ENCODE assay signal across 1 cellular context in the genomic region with DNA sequence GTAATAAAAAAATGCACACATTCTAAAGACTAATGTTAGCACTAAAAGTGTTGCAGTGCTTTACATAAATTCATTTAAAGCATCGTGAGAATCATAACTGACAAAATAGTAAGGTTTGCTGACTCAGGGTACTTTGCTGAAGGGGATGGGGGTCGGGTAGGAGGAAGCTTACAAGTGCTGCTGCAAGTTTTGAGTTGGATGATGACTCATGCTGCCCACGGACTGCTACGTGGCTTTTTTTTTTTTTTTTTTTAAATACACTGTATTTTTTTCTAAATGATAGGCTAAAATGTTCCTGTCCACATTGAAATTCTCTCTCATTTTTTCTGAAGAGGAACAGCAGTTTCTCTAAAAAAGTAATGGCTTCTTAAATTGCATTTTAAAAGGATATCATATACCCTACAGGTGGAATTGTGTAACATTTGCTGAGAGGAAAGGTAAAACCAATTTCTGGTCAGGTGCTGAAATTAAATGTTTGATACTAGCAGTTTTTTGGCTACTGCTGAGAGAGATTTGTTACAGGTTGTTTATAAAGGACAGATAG.
TF ChIP-seq lines count a peak whose summit lies in the region.

No MANE protein-coding gene starts in this region.

TF ChIP-seq in K562, 482 proteins besides CTCF, POLR2A, EP300 and RAD21 (continued from another document and continues in another):
- TF ChIP-seq, protein P1, sequence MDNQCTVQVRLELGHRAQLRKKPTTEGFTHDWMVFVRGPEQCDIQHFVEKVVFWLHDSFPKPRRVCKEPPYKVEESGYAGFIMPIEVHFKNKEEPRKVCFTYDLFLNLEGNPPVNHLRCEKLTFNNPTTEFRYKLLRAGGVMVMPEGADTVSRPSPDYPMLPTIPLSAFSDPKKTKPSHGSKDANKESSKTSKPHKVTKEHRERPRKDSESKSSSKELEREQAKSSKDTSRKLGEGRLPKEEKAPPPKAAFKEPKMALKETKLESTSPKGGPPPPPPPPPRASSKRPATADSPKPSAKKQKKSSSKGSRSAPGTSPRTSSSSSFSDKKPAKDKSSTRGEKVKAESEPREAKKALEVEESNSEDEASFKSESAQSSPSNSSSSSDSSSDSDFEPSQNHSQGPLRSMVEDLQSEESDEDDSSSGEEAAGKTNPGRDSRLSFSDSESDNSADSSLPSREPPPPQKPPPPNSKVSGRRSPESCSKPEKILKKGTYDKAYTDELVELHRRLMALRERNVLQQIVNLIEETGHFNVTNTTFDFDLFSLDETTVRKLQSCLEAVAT (IDR thresholded peaks at IDR 0.05) = peak in 1 of 2 experiments; percentile 77; a peak in 3 of 4 replicates
- TF ChIP-seq SMARCC2 (IDR thresholded peaks at IDR 0.05; ENCODE audit: low read depth) = peak; percentile 85
- TF ChIP-seq PTRF (tag; IDR thresholded peaks at IDR 0.05) = no peak
- peak; percentile 77 for TF ChIP-seq ARID1B (IDR thresholded peaks at IDR 0.05)
- TF ChIP-seq, protein P2, sequence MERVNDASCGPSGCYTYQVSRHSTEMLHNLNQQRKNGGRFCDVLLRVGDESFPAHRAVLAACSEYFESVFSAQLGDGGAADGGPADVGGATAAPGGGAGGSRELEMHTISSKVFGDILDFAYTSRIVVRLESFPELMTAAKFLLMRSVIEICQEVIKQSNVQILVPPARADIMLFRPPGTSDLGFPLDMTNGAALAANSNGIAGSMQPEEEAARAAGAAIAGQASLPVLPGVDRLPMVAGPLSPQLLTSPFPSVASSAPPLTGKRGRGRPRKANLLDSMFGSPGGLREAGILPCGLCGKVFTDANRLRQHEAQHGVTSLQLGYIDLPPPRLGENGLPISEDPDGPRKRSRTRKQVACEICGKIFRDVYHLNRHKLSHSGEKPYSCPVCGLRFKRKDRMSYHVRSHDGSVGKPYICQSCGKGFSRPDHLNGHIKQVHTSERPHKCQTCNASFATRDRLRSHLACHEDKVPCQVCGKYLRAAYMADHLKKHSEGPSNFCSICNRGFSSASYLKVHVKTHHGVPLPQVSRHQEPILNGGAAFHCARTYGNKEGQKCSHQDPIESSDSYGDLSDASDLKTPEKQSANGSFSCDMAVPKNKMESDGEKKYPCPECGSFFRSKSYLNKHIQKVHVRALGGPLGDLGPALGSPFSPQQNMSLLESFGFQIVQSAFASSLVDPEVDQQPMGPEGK (CRISPR knock-in tag; IDR thresholded peaks at IDR 0.05; ENCODE audit: borderline replicate concordance) = no peak
- TF ChIP-seq, protein P3, sequence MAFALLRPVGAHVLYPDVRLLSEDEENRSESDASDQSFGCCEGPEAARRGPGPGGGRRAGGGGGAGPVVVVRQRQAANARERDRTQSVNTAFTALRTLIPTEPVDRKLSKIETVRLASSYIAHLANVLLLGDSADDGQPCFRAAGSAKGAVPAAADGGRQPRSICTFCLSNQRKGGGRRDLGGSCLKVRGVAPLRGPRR (CRISPR knock-in tag; IDR thresholded peaks at IDR 0.05) = no peak
- TF ChIP-seq, protein P4, sequence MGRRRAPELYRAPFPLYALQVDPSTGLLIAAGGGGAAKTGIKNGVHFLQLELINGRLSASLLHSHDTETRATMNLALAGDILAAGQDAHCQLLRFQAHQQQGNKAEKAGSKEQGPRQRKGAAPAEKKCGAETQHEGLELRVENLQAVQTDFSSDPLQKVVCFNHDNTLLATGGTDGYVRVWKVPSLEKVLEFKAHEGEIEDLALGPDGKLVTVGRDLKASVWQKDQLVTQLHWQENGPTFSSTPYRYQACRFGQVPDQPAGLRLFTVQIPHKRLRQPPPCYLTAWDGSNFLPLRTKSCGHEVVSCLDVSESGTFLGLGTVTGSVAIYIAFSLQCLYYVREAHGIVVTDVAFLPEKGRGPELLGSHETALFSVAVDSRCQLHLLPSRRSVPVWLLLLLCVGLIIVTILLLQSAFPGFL (CRISPR knock-in tag; IDR thresholded peaks at IDR 0.05) = no peak
- TF ChIP-seq, protein P5, sequence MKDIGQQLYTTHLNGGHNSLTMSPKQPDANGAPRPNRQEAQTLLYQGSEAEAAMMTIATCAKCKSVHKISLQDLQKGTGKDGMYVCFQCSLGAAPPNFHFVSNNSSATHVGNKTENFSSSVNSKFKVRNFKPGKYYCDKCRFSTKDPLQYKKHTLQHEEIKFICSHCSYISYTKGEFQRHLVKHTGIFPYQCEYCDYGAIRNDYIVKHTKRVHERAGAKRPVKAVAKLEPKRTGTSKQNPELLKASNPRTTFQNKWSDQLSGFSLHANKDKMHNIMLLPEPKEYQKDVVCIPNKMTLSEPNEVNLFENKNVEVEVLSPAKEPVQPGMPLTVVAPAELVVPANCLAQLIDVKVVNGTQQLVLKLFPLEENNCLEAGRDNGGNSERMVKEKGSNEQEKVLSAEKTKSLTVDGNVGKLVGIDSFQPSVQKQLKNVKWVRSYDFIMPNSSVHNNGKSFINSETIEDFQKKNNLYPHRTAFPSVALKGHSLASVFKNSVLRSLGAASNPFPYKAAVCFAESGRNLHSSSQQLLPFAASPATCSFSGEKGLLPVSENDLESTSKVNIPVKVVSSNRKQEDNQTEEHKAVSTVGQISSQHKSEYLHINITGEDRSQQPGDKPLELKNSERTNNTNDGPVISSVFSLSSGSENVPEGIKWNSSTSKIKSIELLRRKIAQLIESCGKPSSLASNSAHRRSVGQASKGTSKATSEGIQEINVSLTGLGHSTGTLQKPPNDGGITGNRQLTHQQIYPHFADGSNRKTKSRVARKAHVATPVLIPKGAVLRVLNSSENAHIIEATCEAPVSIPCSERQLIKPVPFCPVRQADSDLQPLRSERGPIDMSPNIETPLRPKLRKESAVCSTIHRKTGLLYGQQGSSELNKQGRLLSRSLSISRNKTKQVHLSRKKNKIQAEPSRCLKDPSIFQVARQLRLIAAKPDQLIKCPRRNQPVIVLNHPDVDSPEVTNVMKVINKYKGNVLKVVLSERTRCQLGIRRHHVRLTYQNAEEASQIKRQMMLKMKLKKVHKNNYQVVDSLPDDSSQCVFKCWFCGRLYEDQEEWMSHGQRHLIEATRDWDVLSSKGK (CRISPR knock-in tag; IDR thresholded peaks at IDR 0.05) = no peak
- TF ChIP-seq, protein P6, sequence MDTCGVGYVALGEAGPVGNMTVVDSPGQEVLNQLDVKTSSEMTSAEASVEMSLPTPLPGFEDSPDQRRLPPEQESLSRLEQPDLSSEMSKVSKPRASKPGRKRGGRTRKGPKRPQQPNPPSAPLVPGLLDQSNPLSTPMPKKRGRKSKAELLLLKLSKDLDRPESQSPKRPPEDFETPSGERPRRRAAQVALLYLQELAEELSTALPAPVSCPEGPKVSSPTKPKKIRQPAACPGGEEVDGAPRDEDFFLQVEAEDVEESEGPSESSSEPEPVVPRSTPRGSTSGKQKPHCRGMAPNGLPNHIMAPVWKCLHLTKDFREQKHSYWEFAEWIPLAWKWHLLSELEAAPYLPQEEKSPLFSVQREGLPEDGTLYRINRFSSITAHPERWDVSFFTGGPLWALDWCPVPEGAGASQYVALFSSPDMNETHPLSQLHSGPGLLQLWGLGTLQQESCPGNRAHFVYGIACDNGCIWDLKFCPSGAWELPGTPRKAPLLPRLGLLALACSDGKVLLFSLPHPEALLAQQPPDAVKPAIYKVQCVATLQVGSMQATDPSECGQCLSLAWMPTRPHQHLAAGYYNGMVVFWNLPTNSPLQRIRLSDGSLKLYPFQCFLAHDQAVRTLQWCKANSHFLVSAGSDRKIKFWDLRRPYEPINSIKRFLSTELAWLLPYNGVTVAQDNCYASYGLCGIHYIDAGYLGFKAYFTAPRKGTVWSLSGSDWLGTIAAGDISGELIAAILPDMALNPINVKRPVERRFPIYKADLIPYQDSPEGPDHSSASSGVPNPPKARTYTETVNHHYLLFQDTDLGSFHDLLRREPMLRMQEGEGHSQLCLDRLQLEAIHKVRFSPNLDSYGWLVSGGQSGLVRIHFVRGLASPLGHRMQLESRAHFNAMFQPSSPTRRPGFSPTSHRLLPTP (IDR thresholded peaks at IDR 0.05; ENCODE audit: borderline replicate concordance, extremely low read depth, insufficient read length) = no peak
- TF ChIP-seq, protein P7, sequence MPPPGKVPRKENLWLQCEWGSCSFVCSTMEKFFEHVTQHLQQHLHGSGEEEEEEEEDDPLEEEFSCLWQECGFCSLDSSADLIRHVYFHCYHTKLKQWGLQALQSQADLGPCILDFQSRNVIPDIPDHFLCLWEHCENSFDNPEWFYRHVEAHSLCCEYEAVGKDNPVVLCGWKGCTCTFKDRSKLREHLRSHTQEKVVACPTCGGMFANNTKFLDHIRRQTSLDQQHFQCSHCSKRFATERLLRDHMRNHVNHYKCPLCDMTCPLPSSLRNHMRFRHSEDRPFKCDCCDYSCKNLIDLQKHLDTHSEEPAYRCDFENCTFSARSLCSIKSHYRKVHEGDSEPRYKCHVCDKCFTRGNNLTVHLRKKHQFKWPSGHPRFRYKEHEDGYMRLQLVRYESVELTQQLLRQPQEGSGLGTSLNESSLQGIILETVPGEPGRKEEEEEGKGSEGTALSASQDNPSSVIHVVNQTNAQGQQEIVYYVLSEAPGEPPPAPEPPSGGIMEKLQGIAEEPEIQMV (tag; conservative IDR thresholded peaks at IDR 0.05; ENCODE audit: low read depth) = no peak
- TF ChIP-seq SMARCE1 (IDR thresholded peaks at IDR 0.05) = peak; percentile 91
- TF ChIP-seq RFX1 (IDR thresholded peaks at IDR 0.05) = no peak
- TF ChIP-seq JUND (IDR thresholded peaks at IDR 0.05; ENCODE audit: borderline replicate concordance, low read depth, low read length) = peak; percentile 99
- TF ChIP-seq JUND (tag; IDR thresholded peaks at IDR 0.05; ENCODE audit: borderline replicate concordance, low read depth, low read length) = peak; percentile 99
- no peak for TF ChIP-seq RBM39 (optimal IDR thresholded peaks at IDR 0.05; ENCODE audit: low read depth, low read length)
- no peak for TF ChIP-seq MCM7 (IDR thresholded peaks at IDR 0.05)
- TF ChIP-seq ZNF717 (CRISPR knock-in tag; IDR thresholded peaks at IDR 0.05) = no peak
- TF ChIP-seq JUN (IDR thresholded peaks at IDR 0.05; ENCODE audit: borderline replicate concordance, low read depth, low read length) = peak; percentile 97
- TF ChIP-seq JUN (CRISPR knock-in tag; IDR thresholded peaks at IDR 0.05; ENCODE audit: borderline replicate concordance) = no peak
- TF ChIP-seq, protein P8, sequence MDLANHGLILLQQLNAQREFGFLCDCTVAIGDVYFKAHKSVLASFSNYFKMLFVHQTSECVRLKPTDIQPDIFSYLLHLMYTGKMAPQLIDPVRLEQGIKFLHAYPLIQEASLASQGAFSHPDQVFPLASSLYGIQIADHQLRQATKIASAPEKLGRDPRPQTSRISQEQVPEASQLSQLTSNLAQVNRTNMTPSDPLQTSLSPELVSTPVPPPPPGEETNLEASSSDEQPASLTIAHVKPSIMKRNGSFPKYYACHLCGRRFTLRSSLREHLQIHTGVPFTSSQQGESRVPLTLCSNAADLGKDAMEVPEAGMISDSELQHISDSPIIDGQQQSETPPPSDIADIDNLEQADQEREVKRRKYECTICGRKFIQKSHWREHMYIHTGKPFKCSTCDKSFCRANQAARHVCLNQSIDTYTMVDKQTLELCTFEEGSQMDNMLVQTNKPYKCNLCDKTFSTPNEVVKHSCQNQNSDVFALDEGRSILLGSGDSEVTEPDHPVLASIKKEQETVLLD (IDR thresholded peaks at IDR 0.05) = peak; percentile 56; the same call in 1 of the 2 replicates
- TF ChIP-seq, protein P9, sequence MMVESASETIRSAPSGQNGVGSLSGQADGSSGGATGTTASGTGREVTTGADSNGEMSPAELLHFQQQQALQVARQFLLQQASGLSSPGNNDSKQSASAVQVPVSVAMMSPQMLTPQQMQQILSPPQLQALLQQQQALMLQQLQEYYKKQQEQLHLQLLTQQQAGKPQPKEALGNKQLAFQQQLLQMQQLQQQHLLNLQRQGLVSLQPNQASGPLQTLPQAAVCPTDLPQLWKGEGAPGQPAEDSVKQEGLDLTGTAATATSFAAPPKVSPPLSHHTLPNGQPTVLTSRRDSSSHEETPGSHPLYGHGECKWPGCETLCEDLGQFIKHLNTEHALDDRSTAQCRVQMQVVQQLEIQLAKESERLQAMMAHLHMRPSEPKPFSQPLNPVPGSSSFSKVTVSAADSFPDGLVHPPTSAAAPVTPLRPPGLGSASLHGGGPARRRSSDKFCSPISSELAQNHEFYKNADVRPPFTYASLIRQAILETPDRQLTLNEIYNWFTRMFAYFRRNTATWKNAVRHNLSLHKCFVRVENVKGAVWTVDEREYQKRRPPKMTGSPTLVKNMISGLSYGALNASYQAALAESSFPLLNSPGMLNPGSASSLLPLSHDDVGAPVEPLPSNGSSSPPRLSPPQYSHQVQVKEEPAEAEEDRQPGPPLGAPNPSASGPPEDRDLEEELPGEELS (CRISPR knock-in tag; IDR thresholded peaks at IDR 0.05; ENCODE audit: borderline replicate concordance) = no peak
- no peak for TF ChIP-seq ZNF668 (CRISPR knock-in tag; IDR thresholded peaks at IDR 0.05)
- TF ChIP-seq BRD9 (IDR thresholded peaks at IDR 0.05; ENCODE audit: low read depth, partially characterized antibody) = peak; percentile 92
- TF ChIP-seq, protein P10, sequence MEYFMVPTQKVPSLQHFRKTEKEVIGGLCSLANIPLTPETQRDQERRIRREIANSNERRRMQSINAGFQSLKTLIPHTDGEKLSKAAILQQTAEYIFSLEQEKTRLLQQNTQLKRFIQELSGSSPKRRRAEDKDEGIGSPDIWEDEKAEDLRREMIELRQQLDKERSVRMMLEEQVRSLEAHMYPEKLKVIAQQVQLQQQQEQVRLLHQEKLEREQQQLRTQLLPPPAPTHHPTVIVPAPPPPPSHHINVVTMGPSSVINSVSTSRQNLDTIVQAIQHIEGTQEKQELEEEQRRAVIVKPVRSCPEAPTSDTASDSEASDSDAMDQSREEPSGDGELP (CRISPR knock-in tag; IDR thresholded peaks at IDR 0.05; ENCODE audit: borderline replicate concordance) = no peak
- TF ChIP-seq ARID2 (IDR thresholded peaks at IDR 0.05) = no peak
- TF ChIP-seq, protein P11, sequence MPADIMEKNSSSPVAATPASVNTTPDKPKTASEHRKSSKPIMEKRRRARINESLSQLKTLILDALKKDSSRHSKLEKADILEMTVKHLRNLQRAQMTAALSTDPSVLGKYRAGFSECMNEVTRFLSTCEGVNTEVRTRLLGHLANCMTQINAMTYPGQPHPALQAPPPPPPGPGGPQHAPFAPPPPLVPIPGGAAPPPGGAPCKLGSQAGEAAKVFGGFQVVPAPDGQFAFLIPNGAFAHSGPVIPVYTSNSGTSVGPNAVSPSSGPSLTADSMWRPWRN (IDR thresholded peaks at IDR 0.05; ENCODE audit: low read depth) = no peak
- no peak for TF ChIP-seq BRCA1 (IDR thresholded peaks at IDR 0.05)
- TF ChIP-seq BRCA1 (CRISPR knock-in tag; IDR thresholded peaks at IDR 0.05) = no peak
- TF ChIP-seq MAFF (IDR thresholded peaks at IDR 0.05; ENCODE audit: low read length) = peak; percentile 98
- peak in 1 of 2 experiments; percentile 37; a peak in 1 of 4 replicates for TF ChIP-seq ARNT (IDR thresholded peaks at IDR 0.05)
- TF ChIP-seq CBX8 (IDR thresholded peaks at IDR 0.05; ENCODE audit: borderline replicate concordance, extremely low read depth, low read depth, low read length, poor library complexity, severe bottlenecking) = no peak
- TF ChIP-seq MAFG (tag; conservative IDR thresholded peaks at IDR 0.05) = peak; percentile 99
- TF ChIP-seq FOS (IDR thresholded peaks at IDR 0.05; ENCODE audit: extremely low read depth, insufficient read length) = peak; percentile 67
- TF ChIP-seq ZNF384 (IDR thresholded peaks at IDR 0.05; ENCODE audit: low read depth, low read length) = peak; percentile 99
- 0 out of 2 replicates have a peak, but pooled peaks have one; percentile 13 for TF ChIP-seq GABPA (tag; conservative IDR thresholded peaks at IDR 0.05; ENCODE audit: low read depth)
- no peak for TF ChIP-seq MEIS2 (IDR thresholded peaks at IDR 0.05; ENCODE audit: partially characterized antibody)
- no peak for TF ChIP-seq DACH1 (IDR thresholded peaks at IDR 0.05; ENCODE audit: partially characterized antibody)
- TF ChIP-seq STAT5B (CRISPR knock-in tag; IDR thresholded peaks at IDR 0.05) = no peak
- no peak for TF ChIP-seq CREBBP (IDR thresholded peaks at IDR 0.05; ENCODE audit: low read depth, low read length)
- no peak for TF ChIP-seq CEBPG (CRISPR knock-in tag; IDR thresholded peaks at IDR 0.05)
- peak in 1 of 2 experiments; percentile 79; a peak in 2 of 4 replicates for TF ChIP-seq CEBPG (tag; conservative IDR thresholded peaks at IDR 0.05 in 1 of 2, IDR thresholded peaks at IDR 0.05 in 1 of 2)
- no peak for TF ChIP-seq ZNF436 (CRISPR knock-in tag; IDR thresholded peaks at IDR 0.05)
- TF ChIP-seq RNF2 (IDR thresholded peaks at IDR 0.05) = peak; percentile 44; the same call in 1 of the 2 replicates
- no peak for TF ChIP-seq MEF2D (tag; conservative IDR thresholded peaks at IDR 0.05; ENCODE audit: low read depth)
